ENCODE assay signal across 9 cellular contexts in the genomic region with DNA sequence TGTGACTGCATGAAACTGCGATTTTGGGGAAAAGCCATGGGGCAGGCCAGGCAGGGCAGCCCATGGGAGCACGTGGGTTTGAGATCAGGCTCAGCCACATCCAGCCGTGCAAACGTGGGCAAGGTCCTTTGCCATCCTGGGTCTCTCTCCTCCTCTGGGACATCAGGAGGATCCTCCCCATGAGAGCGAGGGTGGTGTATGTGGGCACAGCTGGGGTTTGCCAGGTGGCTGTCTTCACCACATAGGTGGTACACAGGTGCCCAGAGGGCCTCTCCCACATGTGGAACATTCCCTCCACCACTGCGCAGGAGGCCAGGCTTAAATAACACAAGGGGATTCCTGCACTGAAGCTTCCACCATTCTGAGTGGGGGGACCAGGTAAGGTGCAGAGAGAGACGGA.
"Had no signal": no experiment of that assay in that cellular context is flagged by ENCODE, and none has a peak within 500 bp of the region (broad histone marks: within the 10 kb centered on the region; RNA-seq: fewer than 3 reads in every experiment).

No MANE protein-coding gene starts in this region.

- FAIRE-seq: HTR-8/SVneo, K562 had no signal

- H3K9ac ChIP-seq: GM23248 had no signal

- H3K4me3 ChIP-seq: GM23248, HAP-1, K562 had no signal

- H3K9me3 ChIP-seq: HAP-1 had no signal

- ATAC-seq: HCT116, K562 had no signal

- H3K27ac Mint-ChIP-seq: HFFc6 had no signal

- DNase-seq: GM23248, GOT3, H7, HFFc6, IMR-90 had no signal

- H3K9me3 Mint-ChIP-seq: HFFc6 had no signal

- H2AFZ ChIP-seq: GM23248 had no signal

- H3K36me3 ChIP-seq: HAP-1 had no signal

- H3K4me3 Mint-ChIP-seq: HFFc6 had no signal

- H3K27ac ChIP-seq: GM23248 had no signal
